In the genomic region with DNA sequence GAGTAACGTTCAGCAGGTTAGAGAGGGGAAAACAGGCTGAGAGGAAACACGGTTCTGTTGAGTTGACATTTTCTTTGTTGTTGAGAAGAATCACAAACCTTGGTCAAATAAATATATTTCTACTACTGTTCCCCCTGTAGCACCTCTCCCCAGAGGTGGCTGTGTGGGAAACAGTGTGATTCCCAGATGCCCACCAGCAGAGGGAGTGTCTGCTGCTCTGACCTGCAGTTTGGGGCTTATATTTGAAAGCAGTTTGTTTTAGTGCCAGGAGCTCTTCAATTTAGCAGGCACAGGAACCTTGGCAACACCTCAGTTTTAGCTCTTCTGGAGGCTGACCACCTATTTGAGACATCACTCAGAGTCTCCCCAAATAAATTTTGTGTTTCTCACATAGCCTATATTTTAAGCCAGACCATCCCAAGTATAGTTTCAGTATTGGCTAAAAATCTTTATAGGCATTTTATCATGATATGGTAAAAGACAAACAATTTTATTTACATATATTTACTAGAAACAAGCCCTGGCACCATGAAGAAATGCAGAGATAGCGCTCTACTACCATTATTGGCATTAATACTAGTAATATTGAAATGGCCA, we compare ENCODE assay signal across 8 cellular contexts.
DNase-seq lines count a peak whose midpoint lies in the region; ATAC-seq, FAIRE-seq and TF ChIP-seq lines count a peak whose summit lies in the region.

No MANE protein-coding gene starts in this region.

- H3K79me2 ChIP-seq in GM12878 (ENCODE audit: control insufficient read depth, insufficient read depth, low read length) = no peaks in the 10 kb centered on the region; the same call in 1 of the 2 replicates

- TF ChIP-seq EP300 in GM12878 (IDR thresholded peaks at IDR 0.05; ENCODE audit: borderline replicate concordance in 1 of 2, control insufficient read depth in 1 of 2, low read depth in 2 of 2, low read length in 2 of 2) (no peak), transverse colon (IDR thresholded peaks at IDR 0.05; ENCODE audit: low read depth) (no peak)

- CTCF ChIA-PET in GM12878 (lab: Yijun Ruan, JAX) = interaction anchor here (0.7 to 9.8 kb wide), 6 partner anchors 9 to 82 kb away, joined by 3 to 98 read pairs (median 4); no protein-coding TSS in a partner anchor

- TF ChIP-seq CTCF in GM06990 (IDR thresholded peaks at IDR 0.05; ENCODE audit: insufficient read depth, low read length, poor library complexity, severe bottlenecking) (peak; percentile 66), LNCAP (IDR thresholded peaks at IDR 0.05) (peak; percentile 67), GM12878 (IDR thresholded peaks at IDR 0.05 in 2 of 3, conservative IDR thresholded peaks at IDR 0.05 in 1 of 3; ENCODE audit: control insufficient read depth in 2 of 3, extremely low read depth in 1 of 3, insufficient read depth in 1 of 3, low read depth in 3 of 3, low read length in 3 of 3) (peak; percentile 36 to 50 (median 39); a peak in 4 of 6 replicates), transverse colon (IDR thresholded peaks at IDR 0.05) (peak in 1 of 5 experiments; percentile 17)

- no peak for TF ChIP-seq RAD21 in GM12878 (IDR thresholded peaks at IDR 0.05; ENCODE audit: insufficient read depth, low read depth, low read length)

- H3K36me3 ChIP-seq in GM06990 (ENCODE audit: control insufficient read depth, insufficient read depth, low read length) (peaks cover 4% of the 10 kb centered on the region; the same call in 1 of the 2 replicates), GM12878 (ENCODE audit: control insufficient read depth in 2 of 2, insufficient read depth in 2 of 2, low read length in 1 of 2) (peaks cover 0 to 30% of the 10 kb centered on the region in 2 experiments; a peak in 3 of 4 replicates), transverse colon (peaks cover 0 to 27% (median 10%) of the 10 kb centered on the region in 4 donors)

- ATAC-seq in GM12878 = 0 out of 3 replicates have a peak, but pooled peaks have one; percentile 14

- POLR2A ChIA-PET in GM12878 (lab: Charles Lee) = no interaction called here

- no peak overlapping the region for H3K9ac ChIP-seq in GM12878 (ENCODE audit: control insufficient read depth, insufficient read depth, low read length)

- intact Hi-C loops in GM12878 (cut with micrococcal nuclease; ENCODE audit: unreplicated experiment) (no loop called here), transverse colon (cut with DNase I; ENCODE audit: low total_unique reads) (no loop called here)

- no peak overlapping the region for H3K4me2 ChIP-seq in GM12878 (ENCODE audit: control insufficient read depth, insufficient read depth)

- H3K4me1 ChIP-seq in GM12878 (ENCODE audit: control insufficient read depth, insufficient read depth, low read length) = peaks cover 13% of the 10 kb centered on the region; the same call in 1 of the 2 replicates
- H3K4me1 ChIP-seq in transverse colon = no peaks in the 10 kb centered on the region

- no peak overlapping the region for H2AFZ ChIP-seq in GM12878 (ENCODE audit: control insufficient read depth, low read depth, low read length)

- BruUV-seq in GM12878 (replicated peaks; lab: Mats Ljungman, UMichigan) = no TSS peak

- H4K20me1 ChIP-seq in GM12878 (ENCODE audit: control insufficient read depth, insufficient read depth) = no peaks in the 10 kb centered on the region

- TF ChIP-seq POLR2A in GM12878 (IDR thresholded peaks at IDR 0.05; ENCODE audit: low read depth, low read length) (no peak), transverse colon (IDR thresholded peaks at IDR 0.05) (no peak)

- H3K9me3 ChIP-seq in GM12878 (replicated peaks; ENCODE audit: control insufficient read depth, insufficient read depth, low read length) (no peaks in the 10 kb centered on the region), transverse colon (no peaks in the 10 kb centered on the region)

- FAIRE-seq in GM12878 (lab: Jason Lieb, UNC) = no peak

- H3K4me3 ChIP-seq in GM06990 (replicated peaks; ENCODE audit: low read depth, low read length) (no peak overlapping the region), GM12878 (no peak overlapping the region), transverse colon (no peak overlapping the region)

- H3K27ac ChIP-seq in GM12878 (ENCODE audit: control insufficient read depth, insufficient read depth) (no peak overlapping the region), transverse colon (no peak overlapping the region)

- SMC1A ChIA-PET in GM12878 (lab: Charles Lee; ENCODE audit: uncharacterized antibody, unreplicated experiment) = interaction anchor here (0.5 to 1.6 kb wide), 2 partner anchors 23 to 59 kb away, joined by 3 read pairs; no protein-coding TSS in a partner anchor

- RAD21 ChIA-PET in GM12878 (lab: Charles Lee; ENCODE audit: unreplicated experiment) = no interaction called here

- in situ Hi-C loops in GM12878 (cut with MboI) (no loop called here), transverse colon (cut with MboI; ENCODE audit: low pct_ligation_motif_present in 1 of 4, low pct_unique_long_range_greater_than_20kb in 1 of 4, low sequenced_read_pairs in 3 of 4) (no loop called here)

- WGBS in GM12878 (ENCODE audit: insufficient coverage, insufficient replicate concordance, low lambda C conversion rate, missing lambda C conversion rate) = 94% methylated on average over 3 of the region's 3 CpGs
- 69 to 89% methylated on average over 3 of the region's 3 CpGs for WGBS in transverse colon (ENCODE audit: low coverage in 1 of 2), 2 donors

- H3K27me3 ChIP-seq in GM06990 (replicated peaks; ENCODE audit: control insufficient read depth, insufficient read depth, low read length) = no peaks in the 10 kb centered on the region
- no peaks in the 10 kb centered on the region for H3K27me3 ChIP-seq in GM12878 (replicated peaks in 1 of 2; ENCODE audit: control insufficient read depth in 2 of 2, insufficient read depth in 2 of 2, low read length in 1 of 2)
- H3K27me3 ChIP-seq in transverse colon = no peaks in the 10 kb centered on the region

- DNase-seq in GM06990 (ENCODE audit: extremely low read depth, insufficient read length) (no peak), GM12878 (ENCODE audit: low read depth, low spot score) (no peak), myocyte (ENCODE audit: low read depth) (peak; percentile 12), GOT3 (lab: John Stamatoyannopoulos, UW) (no peak), A172 (ENCODE audit: low spot score) (no peak), transverse colon (no peak)
- DNase-seq in activated CD4-positive, alpha-beta T cell treated with anti-CD3 and anti-CD28 coated beads, Interleukin-2, amount 50 U/mL, for 48 hours = no peak

TF ChIP-seq in GM12878, 131 proteins besides CTCF, POLR2A, EP300 and RAD21:
- no peak for TF ChIP-seq CHD2 (IDR thresholded peaks at IDR 0.05; ENCODE audit: borderline replicate concordance, low read depth, low read length)
- TF ChIP-seq TCF7 (IDR thresholded peaks at IDR 0.05; ENCODE audit: borderline replicate concordance) = no peak
- TF ChIP-seq SUPT20H (IDR thresholded peaks at IDR 0.05; ENCODE audit: borderline replicate concordance, control insufficient read depth, low read depth, low read length) = no peak
- TF ChIP-seq, protein P1, sequence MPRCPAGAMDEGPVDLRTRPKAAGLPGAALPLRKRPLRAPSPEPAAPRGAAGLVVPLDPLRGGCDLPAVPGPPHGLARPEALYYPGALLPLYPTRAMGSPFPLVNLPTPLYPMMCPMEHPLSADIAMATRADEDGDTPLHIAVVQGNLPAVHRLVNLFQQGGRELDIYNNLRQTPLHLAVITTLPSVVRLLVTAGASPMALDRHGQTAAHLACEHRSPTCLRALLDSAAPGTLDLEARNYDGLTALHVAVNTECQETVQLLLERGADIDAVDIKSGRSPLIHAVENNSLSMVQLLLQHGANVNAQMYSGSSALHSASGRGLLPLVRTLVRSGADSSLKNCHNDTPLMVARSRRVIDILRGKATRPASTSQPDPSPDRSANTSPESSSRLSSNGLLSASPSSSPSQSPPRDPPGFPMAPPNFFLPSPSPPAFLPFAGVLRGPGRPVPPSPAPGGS (IDR thresholded peaks at IDR 0.05; ENCODE audit: borderline replicate concordance, insufficient read depth, low read depth, low read length, poor library complexity, severe bottlenecking) = no peak
- no peak for TF ChIP-seq SREBF1 (IDR thresholded peaks at IDR 0.05; ENCODE audit: low read length)
- no peak for TF ChIP-seq FOXK2 (IDR thresholded peaks at IDR 0.05)
- TF ChIP-seq, protein P2, sequence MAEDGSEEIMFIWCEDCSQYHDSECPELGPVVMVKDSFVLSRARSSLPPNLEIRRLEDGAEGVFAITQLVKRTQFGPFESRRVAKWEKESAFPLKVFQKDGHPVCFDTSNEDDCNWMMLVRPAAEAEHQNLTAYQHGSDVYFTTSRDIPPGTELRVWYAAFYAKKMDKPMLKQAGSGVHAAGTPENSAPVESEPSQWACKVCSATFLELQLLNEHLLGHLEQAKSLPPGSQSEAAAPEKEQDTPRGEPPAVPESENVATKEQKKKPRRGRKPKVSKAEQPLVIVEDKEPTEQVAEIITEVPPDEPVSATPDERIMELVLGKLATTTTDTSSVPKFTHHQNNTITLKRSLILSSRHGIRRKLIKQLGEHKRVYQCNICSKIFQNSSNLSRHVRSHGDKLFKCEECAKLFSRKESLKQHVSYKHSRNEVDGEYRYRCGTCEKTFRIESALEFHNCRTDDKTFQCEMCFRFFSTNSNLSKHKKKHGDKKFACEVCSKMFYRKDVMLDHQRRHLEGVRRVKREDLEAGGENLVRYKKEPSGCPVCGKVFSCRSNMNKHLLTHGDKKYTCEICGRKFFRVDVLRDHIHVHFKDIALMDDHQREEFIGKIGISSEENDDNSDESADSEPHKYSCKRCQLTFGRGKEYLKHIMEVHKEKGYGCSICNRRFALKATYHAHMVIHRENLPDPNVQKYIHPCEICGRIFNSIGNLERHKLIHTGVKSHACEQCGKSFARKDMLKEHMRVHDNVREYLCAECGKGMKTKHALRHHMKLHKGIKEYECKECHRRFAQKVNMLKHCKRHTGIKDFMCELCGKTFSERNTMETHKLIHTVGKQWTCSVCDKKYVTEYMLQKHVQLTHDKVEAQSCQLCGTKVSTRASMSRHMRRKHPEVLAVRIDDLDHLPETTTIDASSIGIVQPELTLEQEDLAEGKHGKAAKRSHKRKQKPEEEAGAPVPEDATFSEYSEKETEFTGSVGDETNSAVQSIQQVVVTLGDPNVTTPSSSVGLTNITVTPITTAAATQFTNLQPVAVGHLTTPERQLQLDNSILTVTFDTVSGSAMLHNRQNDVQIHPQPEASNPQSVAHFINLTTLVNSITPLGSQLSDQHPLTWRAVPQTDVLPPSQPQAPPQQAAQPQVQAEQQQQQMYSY (CRISPR knock-in tag; IDR thresholded peaks at IDR 0.05) = no peak
- no peak for TF ChIP-seq ZNF217 (IDR thresholded peaks at IDR 0.05)
- no peak for TF ChIP-seq YY1 (IDR thresholded peaks at IDR 0.05; ENCODE audit: low read depth, low read length)
